Comparison of ENCODE assay signal across 14 cellular contexts in the genomic region with DNA sequence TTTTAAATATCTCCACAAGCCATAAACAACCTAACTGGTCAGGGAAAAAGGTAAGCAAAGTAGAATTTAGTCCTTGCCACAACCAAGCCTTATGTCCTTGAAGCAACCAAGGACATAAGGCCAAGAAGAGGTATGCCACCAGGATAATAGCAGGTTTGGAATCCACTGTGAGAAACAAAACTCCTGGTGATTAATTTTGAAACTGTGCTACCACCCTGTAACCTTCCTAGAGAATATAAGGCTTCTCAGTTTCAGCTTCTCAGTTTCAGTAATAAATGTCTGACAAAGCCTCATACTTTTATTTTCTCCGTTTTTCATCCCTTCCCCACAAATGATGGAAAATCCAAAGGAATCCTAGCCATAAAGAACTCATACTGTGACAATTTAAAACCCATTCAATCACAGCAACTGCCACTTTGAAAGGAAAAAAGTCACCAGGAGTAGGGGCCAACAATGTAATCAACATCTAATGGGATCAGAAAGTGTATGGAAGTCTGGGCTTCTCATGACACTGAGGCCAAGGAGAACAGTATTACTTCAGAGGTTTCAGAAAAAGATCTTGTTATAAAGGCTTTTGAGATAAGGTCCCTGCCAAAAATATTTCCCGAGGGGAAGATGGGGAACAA.
A peak's percentile ranks its signal among the peaks of the same experiment; 100 is the strongest.
DNase-seq lines count a peak whose midpoint lies in the region; ATAC-seq, FAIRE-seq and TF ChIP-seq lines count a peak whose summit lies in the region.
"Had no signal": no experiment of that assay in that cellular context is flagged by ENCODE, and none has a peak within 500 bp of the region (broad histone marks: within the 10 kb centered on the region; RNA-seq: fewer than 3 reads in every experiment).

No MANE protein-coding gene starts in this region.

- H3K4me2 ChIP-seq in keratinocyte (ENCODE audit: control insufficient read depth, extremely low read depth, insufficient read depth, low read depth, low read length) = peak overlapping the region; percentile 63

- TF ChIP-seq CTCF in keratinocyte (optimal IDR thresholded peaks at IDR 0.05 in 1 of 3, IDR thresholded peaks at IDR 0.05 in 1 of 3, conservative IDR thresholded peaks at IDR 0.05 in 1 of 3; ENCODE audit: extremely low read depth in 1 of 3, insufficient read depth in 2 of 3, low read length in 3 of 3) = no peak
- TF ChIP-seq CTCF in tibial nerve (IDR thresholded peaks at IDR 0.05) = no peak

- no peak for ATAC-seq in GM19023 (IDR thresholded peaks at IDR 0.05; ENCODE audit: unreplicated experiment)
- ATAC-seq in stimulated activated memory B cell treated with anti-CD40 and anti-IgM and Interleukin-4, amounts not matched to agents 10 μg/mL and 1 μg/mL and 100 μg/mL, for 72 hours = no peak
- ATAC-seq: K562 had no signal

- WGBS in tibial nerve, 2 donors = 39 to 46% methylated on average over 2 of the region's 2 CpGs

- H3K4me1 ChIP-seq in keratinocyte (ENCODE audit: control insufficient read depth, extremely low read depth, insufficient read depth, low read length) = peaks cover 41% of the 10 kb centered on the region
- H3K4me1 ChIP-seq in tibial nerve = peaks cover 0 to 35% (median 9%) of the 10 kb centered on the region in 4 donors

- H3K4me1 Mint-ChIP-seq in stimulated activated memory B cell treated with anti-CD40 and anti-IgM and Interleukin-4, amounts not matched to agents 10 μg/mL and 1 μg/mL and 100 μg/mL, for 72 hours = peaks cover 11% of the 10 kb centered on the region

- H3K27ac ChIP-seq in SK-N-MC (peak overlapping the region; percentile 72), keratinocyte (ENCODE audit: control insufficient read depth, insufficient read depth, low read length) (peak overlapping the region; percentile 79), tibial nerve (peak overlapping the region; percentile 48 to 85 (median 72))
- H3K27ac ChIP-seq: cardiac muscle cell, VCaP had no signal

- TF ChIP-seq POLR2A in tibial nerve (IDR thresholded peaks at IDR 0.05) = no peak

- dilution Hi-C loops in keratinocyte (cut with MboI; ENCODE audit: extremely low pct_ligation_motif_present, low sequenced_read_pairs) = no loop called here

- peak; percentile 57 for FAIRE-seq in keratinocyte (lab: Jason Lieb, UNC)

- H3K9ac ChIP-seq in SK-N-MC (ENCODE audit: insufficient read length) (no peak overlapping the region), keratinocyte (ENCODE audit: control insufficient read depth, extremely low read depth, insufficient read depth, low read length) (no peak overlapping the region)

- H3K4me3 ChIP-seq in SK-N-MC (no peak overlapping the region; the same call in 1 of the 2 replicates), keratinocyte (ENCODE audit: control insufficient read depth in 2 of 3, extremely low read depth in 1 of 3, insufficient read depth in 2 of 3, low read depth in 1 of 3, low read length in 3 of 3) (no peak overlapping the region), tibial nerve (no peak overlapping the region)
- H3K4me3 ChIP-seq: cardiac muscle cell, K562 had no signal

- TF ChIP-seq EP300 in tibial nerve (IDR thresholded peaks at IDR 0.05) = no peak

- DNase-seq in HEK293T (ENCODE audit: extremely low spot score) = no peak
- no peak for DNase-seq in SK-N-MC (ENCODE audit: low read depth, low spot score)
- DNase-seq in keratinocyte (ENCODE audit: low read depth, low spot score) = no peak
- no peak for DNase-seq in tibial nerve (ENCODE audit: low spot score in 2 of 2)
- no peak for DNase-seq in DMS79 treated with DMSO at 0.1 percent for 48 hours (lab: John Stamatoyannopoulos, UW)
- DNase-seq: NCI-H2171 treated with DMSO at 0.1 percent for 48 hours, SHP77, tibial artery had no signal

- no peaks in the 10 kb centered on the region for H3K36me3 ChIP-seq in SK-N-MC (ENCODE audit: insufficient read depth, low read length)
- H3K36me3 ChIP-seq in keratinocyte (ENCODE audit: control insufficient read depth in 2 of 2, extremely low read depth in 1 of 2, insufficient read depth in 2 of 2, low read length in 2 of 2) = peaks cover 0 to 2% of the 10 kb centered on the region in 2 experiments
- no peaks in the 10 kb centered on the region for H3K36me3 ChIP-seq in tibial nerve
- H3K36me3 ChIP-seq: cardiac muscle cell, tibial artery had no signal

- H3K27me3 ChIP-seq in keratinocyte (ENCODE audit: control insufficient read depth, extremely low read depth, insufficient read depth, low read length) = no peaks in the 10 kb centered on the region
- H3K27me3 ChIP-seq in tibial nerve = no peaks in the 10 kb centered on the region
- H3K27me3 ChIP-seq: cardiac muscle cell, tibial artery had no signal

- CTCF ChIA-PET in HEK293T (lab: Yijun Ruan, JAX) = interaction anchor here (0.6 to 0.7 kb wide), 2 partner anchors 28 to 212 kb away, joined by 3 to 8 read pairs; no protein-coding TSS in a partner anchor

- peaks cover 34% of the 10 kb centered on the region for H3K27me3 Mint-ChIP-seq in stimulated activated memory B cell treated with anti-CD40 and anti-IgM and Interleukin-4, amounts not matched to agents 10 μg/mL and 1 μg/mL and 100 μg/mL, for 72 hours

- no peak overlapping the region for H3K27ac Mint-ChIP-seq in stimulated activated memory B cell treated with anti-CD40 and anti-IgM and Interleukin-4, amounts not matched to agents 10 μg/mL and 1 μg/mL and 100 μg/mL, for 72 hours
- H3K27ac Mint-ChIP-seq: activated T-helper 1 cell treated with anti-CD3 and anti-CD28 coated beads, Interleukin-12 subunit alpha, Interleukin-12 subunit beta, Interleukin-2, Interleukin-4 antibody, amounts not matched to agents 30 ng/mL and 10 ng/mL and 1 ng/mL, durations not matched to agents 14 hours and 24 hours and 36 hours had no signal

- no peaks in the 10 kb centered on the region for H3K9me3 Mint-ChIP-seq in stimulated activated memory B cell treated with anti-CD40 and anti-IgM and Interleukin-4, amounts not matched to agents 10 μg/mL and 1 μg/mL and 100 μg/mL, for 72 hours
- H3K9me3 Mint-ChIP-seq: activated T-helper 1 cell treated with anti-CD3 and anti-CD28 coated beads, Interleukin-12 subunit alpha, Interleukin-12 subunit beta, Interleukin-2, Interleukin-4 antibody, amounts not matched to agents 30 ng/mL and 10 ng/mL and 1 ng/mL, durations not matched to agents 14 hours and 24 hours and 36 hours had no signal

- H3K79me2 ChIP-seq in keratinocyte (ENCODE audit: control insufficient read depth, insufficient read depth, low read length) = peaks cover 67% of the 10 kb centered on the region

- H4K20me1 ChIP-seq in keratinocyte (ENCODE audit: control insufficient read depth, extremely low read depth, insufficient read depth, low read length) = no peaks in the 10 kb centered on the region

- no peak overlapping the region for H3K4me3 Mint-ChIP-seq in stimulated activated memory B cell treated with anti-CD40 and anti-IgM and Interleukin-4, amounts not matched to agents 10 μg/mL and 1 μg/mL and 100 μg/mL, for 72 hours
- H3K4me3 Mint-ChIP-seq: activated T-helper 1 cell treated with anti-CD3 and anti-CD28 coated beads, Interleukin-12 subunit alpha, Interleukin-12 subunit beta, Interleukin-2, Interleukin-4 antibody, amounts not matched to agents 30 ng/mL and 10 ng/mL and 1 ng/mL, durations not matched to agents 14 hours and 24 hours and 36 hours had no signal

- no peaks in the 10 kb centered on the region for H3K36me3 Mint-ChIP-seq in stimulated activated memory B cell treated with anti-CD40 and anti-IgM and Interleukin-4, amounts not matched to agents 10 μg/mL and 1 μg/mL and 100 μg/mL, for 72 hours

- no peaks in the 10 kb centered on the region for H3K9me1 ChIP-seq in keratinocyte (ENCODE audit: control insufficient read depth, extremely low read depth, insufficient read depth, low read length)

- H3K9me3 ChIP-seq in SK-N-MC (ENCODE audit: low read depth, low read length) (peaks cover 2% of the 10 kb centered on the region; the same call in 1 of the 2 replicates), keratinocyte (ENCODE audit: control insufficient read depth, low read depth, low read length) (no peaks in the 10 kb centered on the region), tibial nerve (no peaks in the 10 kb centered on the region)
- H3K9me3 ChIP-seq: tibial artery had no signal

- no peak overlapping the region for H2AFZ ChIP-seq in keratinocyte (ENCODE audit: control insufficient read depth, low read length)

- POLR2A ChIA-PET in HEK293T (lab: Yijun Ruan, JAX) = no interaction called here

TF ChIP-seq in HEK293T, 16 proteins besides CTCF, POLR2A, EP300 and RAD21:
- TF ChIP-seq, protein P1, sequence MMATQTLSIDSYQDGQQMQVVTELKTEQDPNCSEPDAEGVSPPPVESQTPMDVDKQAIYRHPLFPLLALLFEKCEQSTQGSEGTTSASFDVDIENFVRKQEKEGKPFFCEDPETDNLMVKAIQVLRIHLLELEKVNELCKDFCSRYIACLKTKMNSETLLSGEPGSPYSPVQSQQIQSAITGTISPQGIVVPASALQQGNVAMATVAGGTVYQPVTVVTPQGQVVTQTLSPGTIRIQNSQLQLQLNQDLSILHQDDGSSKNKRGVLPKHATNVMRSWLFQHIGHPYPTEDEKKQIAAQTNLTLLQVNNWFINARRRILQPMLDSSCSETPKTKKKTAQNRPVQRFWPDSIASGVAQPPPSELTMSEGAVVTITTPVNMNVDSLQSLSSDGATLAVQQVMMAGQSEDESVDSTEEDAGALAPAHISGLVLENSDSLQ (IDR thresholded peaks at IDR 0.05) = peak; percentile 58
- TF ChIP-seq L3MBTL2 (conservative IDR thresholded peaks at IDR 0.05) = no peak
TF ChIP-seq in HEK293T: peak in this region for 1.
